ENCODE assay signal across 10 cellular contexts in the genomic region with DNA sequence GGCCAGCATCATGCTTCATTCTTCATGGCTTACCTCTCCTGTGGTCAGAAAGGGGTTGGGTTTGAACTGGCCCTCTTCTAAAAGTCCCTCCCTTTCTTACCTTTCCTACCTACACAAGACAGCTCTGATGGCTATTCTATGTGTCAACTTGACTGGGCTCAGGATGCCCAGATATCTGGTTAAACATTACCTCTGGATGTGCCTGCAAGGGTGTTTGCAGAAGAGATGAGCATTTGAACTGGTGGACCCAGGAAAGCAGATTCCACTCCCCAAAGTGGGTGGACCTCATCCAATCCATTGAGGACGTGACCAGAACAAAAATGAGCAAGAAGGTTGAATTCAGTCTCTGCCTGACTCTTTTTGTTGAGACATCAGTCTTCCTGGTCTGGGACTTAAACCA.
"Had no signal": no experiment of that assay in that cellular context is flagged by ENCODE, and none has a peak within 500 bp of the region (broad histone marks: within the 10 kb centered on the region; RNA-seq: fewer than 3 reads in every experiment).

No MANE protein-coding gene starts in this region.

- H3K36me3 ChIP-seq: HAP-1 had no signal

- DNase-seq: GM23248, GOT3, H7, H9, HCEC 1CT, HFFc6 had no signal

- ATAC-seq: GM23338, HCT116 had no signal

- H2AFZ ChIP-seq: GM23248, GM23338 had no signal

- H3K27ac Mint-ChIP-seq: GM23338, H9, HFFc6 had no signal

- H3K27ac ChIP-seq: GM23248 had no signal

- H3K4me3 Mint-ChIP-seq: GM23338, H9, HFFc6 had no signal

- H3K4me1 Mint-ChIP-seq: H9 had no signal

- H3K4me3 ChIP-seq: GM23248, GM23338, HAP-1 had no signal

- H3K4me2 ChIP-seq: GM23338 had no signal

- H3K9ac ChIP-seq: GM23248 had no signal

- FAIRE-seq: H54 had no signal
